ENCODE assay signal across 11 cellular contexts in genomic region chr15:67103432-67103831, GRCh38. TPM values are rescaled to one million over a fixed set of nuclear protein-coding genes. Genes with fewer than 3 reads are reported as not detected.
DNase-seq lines count a peak whose midpoint lies in the region; ATAC-seq and TF ChIP-seq lines count a peak whose summit lies in the region.
"Had no signal": no experiment of that assay in that cellular context is flagged by ENCODE, and none has a peak within 500 bp of the region (broad histone marks: within the 10 kb centered on the region; RNA-seq: fewer than 3 reads in every experiment).

No MANE protein-coding gene starts in this region.

- peak overlapping the region; percentile 97 for H3K27ac ChIP-seq in RWPE1
- H3K27ac ChIP-seq in foreskin keratinocyte, result peak overlapping the region; percentile 98
- peak overlapping the region; percentile 2 for H3K27ac ChIP-seq in subcutaneous abdominal adipose tissue (ENCODE audit: low read depth, low read length)
- peak overlapping the region in 1 of 2 donors; percentile 28 for H3K27ac ChIP-seq in uterus

- CTCF ChIA-PET in RWPE1 (lab: Yijun Ruan, JAX), result no interaction called here

- intact Hi-C loops in uterus (cut with DNase I; ENCODE audit: low total_unique reads), result no loop called here

- H3K9ac ChIP-seq in subcutaneous abdominal adipose tissue (ENCODE audit: low read length in 5 of 5), result peak overlapping the region in 1 of 5 donors; percentile 38

- peaks cover 74% of the 10 kb centered on the region for H3K4me1 ChIP-seq in foreskin keratinocyte
- H3K4me1 ChIP-seq in subcutaneous abdominal adipose tissue (ENCODE audit: control insufficient read depth in 5 of 5, insufficient read depth in 5 of 5, low read length in 5 of 5), result peaks cover 26 to 75% (median 65%) of the 10 kb centered on the region in 5 donors
- H3K4me1 ChIP-seq in uterus, result peaks cover 16 to 27% of the 10 kb centered on the region in 2 donors

- ATAC-seq in activated T-cell treated with anti-CD3 and anti-CD28 coated beads, Interleukin-2, amount 50 U/mL, for 72 hours (replicated peaks in 1 of 2), result no peak
- no peak for ATAC-seq in foreskin keratinocyte
- ATAC-seq in activated CD4-positive, CD25-positive, alpha-beta regulatory T cell treated with anti-CD3 and anti-CD28 coated beads, Interleukin-2, amount 50 U/mL, for 24 hours, result no peak
- ATAC-seq: esophagus mucosa had no signal

- POLR2A ChIA-PET in RWPE1 (lab: Yijun Ruan, JAX; ENCODE audit: low non-redundant PET), result no interaction called here

- DNase-seq in activated T-cell treated with anti-CD3 and anti-CD28 coated beads, Interleukin-2, amount 50 U/mL, for 72 hours, result no peak
- DNase-seq in activated T-cell treated with anti-CD3 and anti-CD28 coated beads, Interleukin-2, amount 50 U/mL, for 1 hour, result no peak
- DNase-seq in RWPE1 (ENCODE audit: low spot score), result no peak
- no peak for DNase-seq in foreskin keratinocyte
- no peak for DNase-seq in NAMALWA (ENCODE audit: low spot score)
- no peak for DNase-seq in uterus
- DNase-seq: retina, upper lobe of left lung had no signal

- H3K9me3 ChIP-seq in subcutaneous abdominal adipose tissue (ENCODE audit: control insufficient read depth in 5 of 5, low read length in 5 of 5) (no peaks in the 10 kb centered on the region), uterus (no peaks in the 10 kb centered on the region)
- H3K9me3 ChIP-seq: upper lobe of left lung had no signal

- no peak for TF ChIP-seq CTCF in RWPE1 (conservative IDR thresholded peaks at IDR 0.05; ENCODE audit: low read depth)
- no peak for TF ChIP-seq CTCF in foreskin keratinocyte (conservative IDR thresholded peaks at IDR 0.05)
- no peak for TF ChIP-seq CTCF in uterus (IDR thresholded peaks at IDR 0.05)

- peaks cover 2 to 5% of the 10 kb centered on the region in 2 donors for H3K36me3 Mint-ChIP-seq in activated T-cell treated with anti-CD3 and anti-CD28 coated beads, Interleukin-2, amount 50 U/mL, for 72 hours (ENCODE audit: insufficient read depth in 2 of 2)

- no peaks in the 10 kb centered on the region for H3K4me1 Mint-ChIP-seq in activated T-cell treated with anti-CD3 and anti-CD28 coated beads, Interleukin-2, amount 50 U/mL, for 72 hours (ENCODE audit: low read depth)

- no peaks in the 10 kb centered on the region for H3K36me3 ChIP-seq in subcutaneous abdominal adipose tissue (ENCODE audit: control insufficient read depth in 5 of 5, insufficient read depth in 5 of 5, low read length in 5 of 5)
- H3K36me3 ChIP-seq in uterus, result no peaks in the 10 kb centered on the region
- H3K36me3 ChIP-seq: upper lobe of left lung had no signal

- TF ChIP-seq POLR2A in uterus (IDR thresholded peaks at IDR 0.05), result no peak

- H3K4me3 ChIP-seq in subcutaneous abdominal adipose tissue (ENCODE audit: low read depth in 1 of 5, low read length in 5 of 5), result peak overlapping the region in 1 of 5 donors; percentile 7
- no peak overlapping the region for H3K4me3 ChIP-seq in uterus
- H3K4me3 ChIP-seq: upper lobe of left lung had no signal

- peak overlapping the region; percentile 39 for H3K27ac Mint-ChIP-seq in activated T-cell treated with anti-CD3 and anti-CD28 coated beads, Interleukin-2, amount 50 U/mL, for 72 hours

- H3K4me3 Mint-ChIP-seq in activated T-cell treated with anti-CD3 and anti-CD28 coated beads, Interleukin-2, amount 50 U/mL, for 72 hours, result no peak overlapping the region

- no peaks in the 10 kb centered on the region for H3K27me3 ChIP-seq in foreskin keratinocyte
- H3K27me3 ChIP-seq in subcutaneous abdominal adipose tissue (ENCODE audit: control insufficient read depth in 5 of 5, insufficient read depth in 4 of 5, low read length in 5 of 5), result no peaks in the 10 kb centered on the region
- no peaks in the 10 kb centered on the region for H3K27me3 ChIP-seq in uterus
- H3K27me3 ChIP-seq: upper lobe of left lung had no signal

- H3K27me3 Mint-ChIP-seq in activated T-cell treated with anti-CD3 and anti-CD28 coated beads, Interleukin-2, amount 50 U/mL, for 72 hours (ENCODE audit: low read depth), result no peaks in the 10 kb centered on the region

- H3K9me3 Mint-ChIP-seq in activated T-cell treated with anti-CD3 and anti-CD28 coated beads, Interleukin-2, amount 50 U/mL, for 72 hours, result no peaks in the 10 kb centered on the region

RNA-seq across cellular contexts. Expression of gene SMAD3, which starts 38.0 kb away (rescaled TPM):
- total RNA-seq in activated T-cell treated with anti-CD3 and anti-CD28 coated beads, Interleukin-2, amount 50 U/mL, for 72 hours, result 10 to 100 TPM; 47.4 to 68.9 TPM
- total RNA-seq in foreskin keratinocyte (49.9 and 57.4 TPM in 2 replicates), uterus (10 to 100 TPM; 14.3 to 66.9 (median 32.3) TPM)
- polyA plus RNA-seq in foreskin keratinocyte, result 27.2 and 29.4 TPM in 2 replicates
